8 cellular contexts compared by ENCODE assay signal in genomic region chr6:41786451-41787218, GRCh38. TPM values are rescaled to one million over a fixed set of nuclear protein-coding genes. Genes with fewer than 3 reads are reported as not detected.
A peak's percentile ranks its signal among the peaks of the same experiment; 100 is the strongest.
DNase-seq lines count a peak whose midpoint lies in the region; ATAC-seq and TF ChIP-seq lines count a peak whose summit lies in the region.

No MANE protein-coding gene starts in this region.

- peaks cover 30% of the 10 kb centered on the region for H3K4me1 ChIP-seq in psoas muscle
- H3K4me1 ChIP-seq in urinary bladder (ENCODE audit: insufficient read depth) = no peaks in the 10 kb centered on the region

- H3K36me3 Mint-ChIP-seq in T-helper 1 cell treated with Interleukin-12 subunit alpha and Interleukin-12 subunit beta and Interleukin-4 antibody, amounts not matched to agents 30 μg/mL and 1 μg/mL, for 36 hours (ENCODE audit: low read depth) = peaks cover 15% of the 10 kb centered on the region

- peak; percentile 76 for TF ChIP-seq CTCF in GM12864 (IDR thresholded peaks at IDR 0.05; ENCODE audit: low read depth, low read length, missing control alignments)
- TF ChIP-seq CTCF in HFF-Myc (IDR thresholded peaks at IDR 0.05; ENCODE audit: low read depth, low read length, missing control alignments) = peak; percentile 65
- TF ChIP-seq CTCF in psoas muscle (IDR thresholded peaks at IDR 0.05) = peak; percentile 82

- DNase-seq in GM12864 (ENCODE audit: low read depth) = no peak
- DNase-seq in HFF-Myc (ENCODE audit: extremely low read depth, low read depth) = no peak
- peak; percentile 47 for DNase-seq in NCI-H1048 (lab: John Stamatoyannopoulos, UW)
- peak; percentile 64 for DNase-seq in amniotic stem cell (lab: John Stamatoyannopoulos, UW)
- DNase-seq in left ventricle myocardium superior = peak; percentile 96
- peak; percentile 91 to 94 for DNase-seq in psoas muscle

- H3K27ac ChIP-seq in psoas muscle = peak overlapping the region; percentile 85
- peak overlapping the region; percentile 79 for H3K27ac ChIP-seq in urinary bladder (ENCODE audit: low read depth)

- H3K27me3 ChIP-seq in psoas muscle (ENCODE audit: insufficient read depth in 3 of 3, low read length in 2 of 3) = no peaks in the 10 kb centered on the region

- peak; percentile 90 for ATAC-seq in left ventricle myocardium superior
- peak; percentile 88 to 91 (median 90) for ATAC-seq in psoas muscle

- H3K27me3 Mint-ChIP-seq in T-helper 1 cell treated with Interleukin-12 subunit alpha and Interleukin-12 subunit beta and Interleukin-4 antibody, amounts not matched to agents 30 μg/mL and 1 μg/mL, for 36 hours (ENCODE audit: low read depth) = peaks cover 5% of the 10 kb centered on the region

- intact Hi-C loops in left ventricle myocardium superior (cut with micrococcal nuclease) (loop anchor here (10.0 kb wide), 1 partner anchor 258 kb away; no protein-coding TSS in a partner anchor), psoas muscle (cut with DNase I) (loop anchor here (2.0 to 10.0 kb wide), 2 partner anchors 108 to 134 kb away; partner anchors contain the start of genes BYSL (in 2 of the 2), MED20 (in 2 of the 2) and USP49 (in 1 of the 2))

- peaks cover 7 to 30% of the 10 kb centered on the region in 2 donors for H3K36me3 ChIP-seq in psoas muscle (ENCODE audit: insufficient read depth in 1 of 2, low read depth in 1 of 2)
- no peaks in the 10 kb centered on the region for H3K36me3 ChIP-seq in urinary bladder (ENCODE audit: insufficient read depth)

- H3K27ac Mint-ChIP-seq in T-helper 1 cell treated with Interleukin-12 subunit alpha and Interleukin-12 subunit beta and Interleukin-4 antibody, amounts not matched to agents 30 μg/mL and 1 μg/mL, for 36 hours = peak overlapping the region; percentile 94

- H3K4me3 Mint-ChIP-seq in T-helper 1 cell treated with Interleukin-12 subunit alpha and Interleukin-12 subunit beta and Interleukin-4 antibody, amounts not matched to agents 30 μg/mL and 1 μg/mL, for 36 hours = peak overlapping the region; percentile 88

- H3K4me3 ChIP-seq in GM12864 (ENCODE audit: low read depth, low read length) (peak overlapping the region; percentile 98), HFF-Myc (replicated peaks; ENCODE audit: low read depth, low read length) (peak overlapping the region; percentile 67), psoas muscle (peak overlapping the region; percentile 75), urinary bladder (ENCODE audit: low read depth, low read length) (peak overlapping the region; percentile 65)

- H3K9me3 ChIP-seq in psoas muscle = no peaks in the 10 kb centered on the region

- H3K9me3 Mint-ChIP-seq in T-helper 1 cell treated with Interleukin-12 subunit alpha and Interleukin-12 subunit beta and Interleukin-4 antibody, amounts not matched to agents 30 μg/mL and 1 μg/mL, for 36 hours = no peaks in the 10 kb centered on the region

- peaks cover 13% of the 10 kb centered on the region for H3K4me1 Mint-ChIP-seq in T-helper 1 cell treated with Interleukin-12 subunit alpha and Interleukin-12 subunit beta and Interleukin-4 antibody, amounts not matched to agents 30 μg/mL and 1 μg/mL, for 36 hours (ENCODE audit: low read depth)

- 0 to 1% (median 0%) methylated on average over 50 to 58 of the region's 58 CpGs for WGBS in psoas muscle, 3 donors
- under 1% methylated on average over 58 of the region's 58 CpGs for WGBS in urinary bladder

RNA-seq across cellular contexts. Expression of gene TOMM6, which starts 0.9 kb away (rescaled TPM):
- total RNA-seq in left ventricle myocardium superior = 216 TPM
- total RNA-seq in psoas muscle = 100 to 1,000 TPM; 156 to 181 (median 168) TPM
- 100 to 1,000 TPM; 240 to 403 (median 305) TPM for polyA plus RNA-seq in psoas muscle
- 34.4 TPM for total RNA-seq in urinary bladder
- 181 TPM for polyA plus RNA-seq in urinary bladder

RNA-seq across cellular contexts. Expression of gene PRICKLE4, which starts 6.1 kb away (rescaled TPM):
- 3.8 TPM for total RNA-seq in left ventricle myocardium superior
- total RNA-seq in psoas muscle = under 1 TPM in 3 of 4 donors, not detected in 1; 0.46 to 0.92 (median 0.80) TPM
- polyA plus RNA-seq in psoas muscle = under 1 TPM in 2 of 3 donors, not detected in 1; 0.49 to 0.70 TPM
- total RNA-seq in urinary bladder = 3.1 TPM
- polyA plus RNA-seq in urinary bladder = 3.7 TPM

RNA-seq across cellular contexts. Expression of gene FRS3, which starts 6.9 kb away (rescaled TPM):
- total RNA-seq in left ventricle myocardium superior = 5.2 TPM
- total RNA-seq in psoas muscle = 1 to 10 TPM; 4.0 to 6.5 (median 5.4) TPM
- polyA plus RNA-seq in psoas muscle = 1 to 10 TPM; 4.0 to 6.8 (median 4.5) TPM
- total RNA-seq in urinary bladder = 1.9 TPM
- polyA plus RNA-seq in urinary bladder = 7.4 TPM

RNA-seq across cellular contexts. Expression of gene PGC, which starts 39.4 kb away (rescaled TPM):
- total RNA-seq in left ventricle myocardium superior = not detected
- total RNA-seq in psoas muscle = not detected
- 1 to 10 TPM in 1 of 3 donors, under 1 TPM in 1, not detected in 1; 0.48 to 1.0 TPM for polyA plus RNA-seq in psoas muscle
- not detected for total RNA-seq in urinary bladder
- not detected for polyA plus RNA-seq in urinary bladder

RNA-seq across cellular contexts. Expression of gene TFEB, which starts 51.2 kb away (rescaled TPM):
- 50.9 TPM for total RNA-seq in left ventricle myocardium superior
- total RNA-seq in psoas muscle = 10 to 100 TPM; 35.4 to 64.3 (median 39.8) TPM
- polyA plus RNA-seq in psoas muscle = 10 to 100 TPM; 16.1 to 65.2 (median 51.6) TPM
- total RNA-seq in urinary bladder = 4.3 TPM
- polyA plus RNA-seq in urinary bladder = 25.4 TPM

Comparison
In these comparisons a context has a peak if more than half of its experiments do, and no peak if none do; other contexts are left out.
1. DNase-seq: peak in NCI-H1048 (single experiment), amniotic stem cell (single experiment), left ventricle myocardium superior (single experiment) and psoas muscle (2 of 2); none in GM12864 (single experiment) and HFF-Myc (single experiment).
2. Peak in every context shown above with its lines, with median percentiles within 50 percentile points of each other: H3K4me3 ChIP-seq and CTCF ChIP-seq.